Comparison of ENCODE assay signal across 25 cellular contexts in the genomic region with DNA sequence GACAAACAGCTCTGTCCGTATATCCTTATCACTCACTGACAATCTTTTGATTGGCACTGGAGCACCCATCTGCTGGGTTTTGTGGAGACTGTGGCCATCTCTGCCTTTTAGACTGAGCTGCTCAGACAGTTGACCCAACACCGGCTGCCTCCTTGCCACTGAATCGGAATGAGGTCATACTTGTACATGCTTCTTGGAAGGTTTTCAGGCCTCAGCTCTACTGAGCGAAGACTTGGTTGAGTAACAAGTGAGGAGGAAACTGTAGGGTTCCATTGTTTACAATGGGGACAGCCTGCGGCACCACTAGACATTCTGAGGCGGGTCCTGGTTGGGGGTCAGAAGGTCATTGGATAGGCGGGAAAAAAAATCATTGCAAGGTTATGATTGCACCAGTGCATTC.
DNase-seq lines count a peak whose midpoint lies in the region; ATAC-seq and TF ChIP-seq lines count a peak whose summit lies in the region.
"Had no signal": no experiment of that assay in that cellular context is flagged by ENCODE, and none has a peak within 500 bp of the region (broad histone marks: within the 10 kb centered on the region; RNA-seq: fewer than 3 reads in every experiment).

No MANE protein-coding gene starts in this region.

- H3K36me3 Mint-ChIP-seq in Caco-2 (ENCODE audit: insufficient read depth, unreplicated experiment) = no peaks in the 10 kb centered on the region

- H3K9me3 ChIP-seq in effector memory CD4-positive, alpha-beta T cell (ENCODE audit: control insufficient read depth, low read length) = no peaks in the 10 kb centered on the region
- no peaks in the 10 kb centered on the region for H3K9me3 ChIP-seq in Caco-2
- H3K9me3 ChIP-seq: gastroesophageal sphincter, left lung, mucosa of descending colon, sigmoid colon, uterus had no signal

- peaks cover 1% of the 10 kb centered on the region for H3K4me1 Mint-ChIP-seq in Caco-2 (ENCODE audit: low read depth, unreplicated experiment)
- H3K4me1 Mint-ChIP-seq: activated B cell treated with CpG ODN at 0.5 μM for 24 hours; activated naive CD8-positive, alpha-beta T cell treated with anti-CD3 and anti-CD28 coated beads, Interleukin-2, amount 50 U/mL, for 24 hours; activated T-helper 17 cell treated with anti-CD3 and anti-CD28 coated beads, Interleukin-2, amount 50 U/mL, for 72 hours; endodermal cell had no signal

- no peak overlapping the region for H3K27ac ChIP-seq in effector memory CD4-positive, alpha-beta T cell (ENCODE audit: insufficient read depth, low read length, poor library complexity, severe bottlenecking)
- H3K27ac ChIP-seq: gastroesophageal sphincter, KMS-11, left lung, sigmoid colon, uterus had no signal

- intact Hi-C loops in Caco-2 (cut with micrococcal nuclease; ENCODE audit: unreplicated experiment) = no loop called here

- H3K4me1 ChIP-seq in effector memory CD4-positive, alpha-beta T cell (ENCODE audit: control insufficient read depth, insufficient read depth, low read length, poor library complexity, severe bottlenecking) = no peaks in the 10 kb centered on the region
- H3K4me1 ChIP-seq in Caco-2 = peaks cover 4% of the 10 kb centered on the region; the same call in 1 of the 2 replicates
- H3K4me1 ChIP-seq: left lung, uterus had no signal

- no peaks in the 10 kb centered on the region for H3K27me3 Mint-ChIP-seq in Caco-2 (ENCODE audit: insufficient read depth, unreplicated experiment)

- TF ChIP-seq CTCF in astrocyte of the cerebellum (IDR thresholded peaks at IDR 0.05; ENCODE audit: low read depth, low read length, missing control alignments) = no peak
- no peak for TF ChIP-seq CTCF in fibroblast of villous mesenchyme (IDR thresholded peaks at IDR 0.05; ENCODE audit: insufficient read depth, low read depth, low read length)
- no peak for TF ChIP-seq CTCF in Caco-2 (IDR thresholded peaks at IDR 0.05; ENCODE audit: insufficient read depth in 1 of 2, low read depth in 1 of 2, low read length in 1 of 2, severe bottlenecking in 1 of 2, unreplicated experiment in 1 of 2)

- POLR2A ChIA-PET in Caco-2 (lab: Charles Lee) = no interaction called here

- H3K27me3 ChIP-seq in effector memory CD4-positive, alpha-beta T cell (replicated peaks; ENCODE audit: control insufficient read depth, insufficient read depth, low read length, poor library complexity, severe bottlenecking) = no peaks in the 10 kb centered on the region
- H3K27me3 ChIP-seq in Caco-2 (replicated peaks; ENCODE audit: control insufficient read depth, insufficient read depth, low read length) = no peaks in the 10 kb centered on the region
- H3K27me3 ChIP-seq: gastroesophageal sphincter, left lung, sigmoid colon, uterus had no signal

- in situ Hi-C loops in astrocyte of the cerebellum (cut with HindIII; ENCODE audit: low sequenced_read_pairs) = no loop called here

- CTCF ChIA-PET in Caco-2 (lab: Charles Lee) = no interaction called here

- ATAC-seq in HG02870 (IDR thresholded peaks at IDR 0.05; ENCODE audit: unreplicated experiment) = no peak
- ATAC-seq: activated naive CD8-positive, alpha-beta T cell treated with anti-CD3 and anti-CD28 coated beads, Interleukin-2, amount 50 U/mL, for 24 hours; activated T-helper 17 cell treated with anti-CD3 and anti-CD28 coated beads, Interleukin-2, amount 50 U/mL, for 72 hours; gastroesophageal sphincter; left lung; mucosa of descending colon had no signal

- DNase-seq in AG08396 (ENCODE audit: low spot score) (peak; percentile 18), HS-5 (ENCODE audit: low read depth) (peak; percentile 39), astrocyte of the cerebellum (ENCODE audit: low read depth) (peak; percentile 16), fibroblast of villous mesenchyme (ENCODE audit: low read depth) (peak; percentile 16), Caco-2 (no peak)
- DNase-seq in effector memory CD4-positive, alpha-beta T cell = no peak
- DNase-seq in stimulated activated CD4-positive, alpha-beta T cell treated with anti-CD3 and anti-CD28 coated beads, Interleukin-1b, Interleukin-23, amount 100 ng/mL, for 48 hours = no peak
- DNase-seq: activated B cell treated with CpG ODN at 0.5 μM for 24 hours; activated naive CD8-positive, alpha-beta T cell treated with anti-CD3 and anti-CD28 coated beads, Interleukin-2, amount 50 U/mL, for 24 hours; endodermal cell; GF-D8; left lung; mucosa of descending colon; NCI-H1417 treated with DMSO at 0.1 percent for 48 hours; NCI-H345; nucleus accumbens; Right ventricle myocardium superior; sigmoid colon; stimulated activated CD4-positive, alpha-beta T cell treated with anti-CD3 and anti-CD28 coated beads, Interleukin-2, amount 100 ng/mL, for 48 hours; uterus had no signal

- no TSS peak for BruUV-seq in Caco-2 (replicated peaks; lab: Mats Ljungman, UMichigan)

- H3K27ac Mint-ChIP-seq in Caco-2 (ENCODE audit: unreplicated experiment) = no peak overlapping the region
- H3K27ac Mint-ChIP-seq: activated B cell treated with CpG ODN at 0.5 μM for 24 hours; activated naive CD8-positive, alpha-beta T cell treated with anti-CD3 and anti-CD28 coated beads, Interleukin-2, amount 50 U/mL, for 24 hours; activated T-helper 17 cell treated with anti-CD3 and anti-CD28 coated beads, Interleukin-2, amount 50 U/mL, for 72 hours; endodermal cell; T-helper 1 cell treated with Interleukin-12 subunit alpha and Interleukin-12 subunit beta and Interleukin-4 antibody, amounts not matched to agents 30 μg/mL and 1 μg/mL, for 36 hours had no signal

- H3K4me3 ChIP-seq in astrocyte of the cerebellum (ENCODE audit: low read depth, low read length) = no peak overlapping the region
- no peak overlapping the region for H3K4me3 ChIP-seq in fibroblast of villous mesenchyme (ENCODE audit: low read depth, low read length)
- no peak overlapping the region for H3K4me3 ChIP-seq in effector memory CD4-positive, alpha-beta T cell (ENCODE audit: insufficient read depth, low read depth, low read length, poor library complexity, severe bottlenecking)
- H3K4me3 ChIP-seq in Caco-2 (ENCODE audit: low read depth, low read length) = no peak overlapping the region
- H3K4me3 ChIP-seq: gastroesophageal sphincter, left lung, mucosa of descending colon, sigmoid colon, uterus had no signal

- no peaks in the 10 kb centered on the region for H3K36me3 ChIP-seq in effector memory CD4-positive, alpha-beta T cell (ENCODE audit: control insufficient read depth, insufficient read depth, low read length)
- no peaks in the 10 kb centered on the region for H3K36me3 ChIP-seq in Caco-2 (ENCODE audit: control insufficient read depth, insufficient read depth, low read length)
- H3K36me3 ChIP-seq: gastroesophageal sphincter, left lung, sigmoid colon, uterus had no signal

- peaks cover 3% of the 10 kb centered on the region for H3K9me3 Mint-ChIP-seq in Caco-2 (ENCODE audit: unreplicated experiment)
- H3K9me3 Mint-ChIP-seq: activated B cell treated with CpG ODN at 0.5 μM for 24 hours; endodermal cell; T-helper 1 cell treated with Interleukin-12 subunit alpha and Interleukin-12 subunit beta and Interleukin-4 antibody, amounts not matched to agents 30 μg/mL and 1 μg/mL, for 36 hours had no signal

- no peak overlapping the region for H3K4me3 Mint-ChIP-seq in Caco-2 (ENCODE audit: unreplicated experiment)
- H3K4me3 Mint-ChIP-seq: activated B cell treated with CpG ODN at 0.5 μM for 24 hours; activated naive CD8-positive, alpha-beta T cell treated with anti-CD3 and anti-CD28 coated beads, Interleukin-2, amount 50 U/mL, for 24 hours; activated T-helper 17 cell treated with anti-CD3 and anti-CD28 coated beads, Interleukin-2, amount 50 U/mL, for 72 hours; endodermal cell; T-helper 1 cell treated with Interleukin-12 subunit alpha and Interleukin-12 subunit beta and Interleukin-4 antibody, amounts not matched to agents 30 μg/mL and 1 μg/mL, for 36 hours had no signal

Comparison
In these comparisons a context has a peak if more than half of its experiments do, and no peak if none do; other contexts are left out.
1. DNase-seq: peak in AG08396 (single experiment), HS-5 (single experiment), astrocyte of the cerebellum (single experiment) and fibroblast of villous mesenchyme (single experiment); none in effector memory CD4-positive, alpha-beta T cell (0 of 3), stimulated activated CD4-positive, alpha-beta T cell treated with anti-CD3 and anti-CD28 coated beads, Interleukin-1b, Interleukin-23, amount 100 ng/mL, for 48 hours (single experiment) and Caco-2 (0 of 2).